1 cellular context compared by ENCODE assay signal in genomic region chr17:49730787-49731441, GRCh38.
TF ChIP-seq lines count a peak whose summit lies in the region.

No MANE protein-coding gene starts in this region.

TF ChIP-seq in WTC11, 78 proteins besides CTCF, POLR2A, EP300 and RAD21 (continued from another document):
- no peak for TF ChIP-seq ZMAT4 (CRISPR knock-in tag; IDR thresholded peaks at IDR 0.05)
- no peak for TF ChIP-seq E2F4 (CRISPR knock-in tag; IDR thresholded peaks at IDR 0.05; ENCODE audit: borderline replicate concordance, low read depth)
- TF ChIP-seq ATF3 (CRISPR knock-in tag; conservative IDR thresholded peaks at IDR 0.05), result no peak
- no peak for TF ChIP-seq ELF4 (CRISPR knock-in tag; IDR thresholded peaks at IDR 0.05; ENCODE audit: low read depth)
- TF ChIP-seq MYBL2 (CRISPR knock-in tag; IDR thresholded peaks at IDR 0.05), result no peak
- TF ChIP-seq PREB (CRISPR knock-in tag; IDR thresholded peaks at IDR 0.05; ENCODE audit: borderline replicate concordance), result no peak
- no peak for TF ChIP-seq ZNF425 (CRISPR knock-in tag; conservative IDR thresholded peaks at IDR 0.05)
- TF ChIP-seq GTF2I (CRISPR knock-in tag; conservative IDR thresholded peaks at IDR 0.05), result no peak
- no peak for TF ChIP-seq NR1H2 (CRISPR knock-in tag; IDR thresholded peaks at IDR 0.05)
- no peak for TF ChIP-seq ZNF121 (CRISPR knock-in tag; IDR thresholded peaks at IDR 0.05)
- no peak for TF ChIP-seq USF1 (CRISPR knock-in tag; IDR thresholded peaks at IDR 0.05)
